8 cellular contexts compared by ENCODE assay signal in the genomic region with DNA sequence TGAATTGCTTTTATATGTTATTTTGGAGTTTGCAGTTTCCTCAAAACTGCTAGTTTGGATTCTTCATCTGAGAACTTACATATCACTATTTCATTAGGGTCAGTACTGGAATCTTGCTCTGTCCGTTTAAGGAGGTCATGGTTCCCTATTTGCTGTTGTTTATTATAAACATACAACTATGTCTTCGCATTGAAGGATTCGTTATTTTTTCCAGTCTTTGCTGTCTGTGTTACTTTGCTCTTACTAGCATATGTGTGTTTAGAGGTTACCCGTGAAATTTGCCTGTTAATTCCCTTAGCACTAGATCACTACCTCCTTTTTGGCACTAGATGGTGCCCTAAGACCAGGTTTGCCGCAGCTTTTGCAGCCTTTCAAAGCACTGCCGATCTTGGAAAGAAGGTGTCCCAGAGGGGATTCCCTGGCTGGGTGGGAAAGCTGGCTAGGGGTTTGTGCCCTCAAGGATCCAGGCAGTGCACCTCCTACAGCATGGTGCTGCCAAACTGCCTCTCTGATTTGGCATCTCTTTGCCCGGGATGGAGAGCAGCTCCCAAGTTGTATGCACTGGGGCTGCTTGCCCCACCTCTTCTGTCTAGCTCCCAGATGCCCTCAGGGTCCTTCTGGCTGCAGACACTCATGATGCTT.
A peak's percentile ranks its signal among the peaks of the same experiment; 100 is the strongest.
DNase-seq lines count a peak whose midpoint lies in the region; ATAC-seq, FAIRE-seq and TF ChIP-seq lines count a peak whose summit lies in the region.

No MANE protein-coding gene starts in this region.

- no peak overlapping the region for H3K27ac ChIP-seq in astrocyte (ENCODE audit: low read depth, low read length)

- no peak for TF ChIP-seq POLR2A in NB4 (IDR thresholded peaks at IDR 0.05; ENCODE audit: extremely low read depth, insufficient read length)

- no peaks in the 10 kb centered on the region for H3K79me2 ChIP-seq in astrocyte (ENCODE audit: insufficient read depth, low read length)

- no peaks in the 10 kb centered on the region for H3K4me1 Mint-ChIP-seq in astrocyte (ENCODE audit: low read depth, unreplicated experiment)

- H3K9me3 Mint-ChIP-seq in astrocyte (ENCODE audit: unreplicated experiment): no peaks in the 10 kb centered on the region

- H3K4me3 Mint-ChIP-seq in astrocyte (ENCODE audit: unreplicated experiment): no peak overlapping the region

- H3K9me3 ChIP-seq in astrocyte (ENCODE audit: insufficient read depth, low read depth, low read length) (no peaks in the 10 kb centered on the region), iPS-18c (ENCODE audit: control insufficient read depth, insufficient read depth, low read length) (no peaks in the 10 kb centered on the region)

- no peaks in the 10 kb centered on the region for H3K4me1 ChIP-seq in astrocyte (ENCODE audit: insufficient read depth, low read length)

- peak; percentile 85 for ATAC-seq in HG02623 (IDR thresholded peaks at IDR 0.05; ENCODE audit: unreplicated experiment)

- no peak overlapping the region for H3K4me3 ChIP-seq in NB4 (ENCODE audit: low read depth, low read length)
- no peak overlapping the region for H3K4me3 ChIP-seq in astrocyte (ENCODE audit: insufficient read depth, low read depth, low read length)
- peak overlapping the region; percentile 28; the same call in 1 of the 2 replicates for H3K4me3 ChIP-seq in iPS-18c (ENCODE audit: insufficient read depth, low read depth, low read length)

- H4K20me1 ChIP-seq in astrocyte (ENCODE audit: insufficient read depth, low read length): no peaks in the 10 kb centered on the region

- no peaks in the 10 kb centered on the region for H3K27me3 ChIP-seq in astrocyte (ENCODE audit: insufficient read depth, low read length)

- no peaks in the 10 kb centered on the region for H3K27me3 Mint-ChIP-seq in astrocyte (ENCODE audit: low read depth, unreplicated experiment)

- H3K4me2 ChIP-seq in astrocyte (ENCODE audit: low read length): peak overlapping the region; percentile 16

- peak overlapping the region; percentile 21 for H2AFZ ChIP-seq in astrocyte (ENCODE audit: low read depth, low read length)

- H3K9ac ChIP-seq in astrocyte (ENCODE audit: low read length): no peak overlapping the region

- DNase-seq in NCI-H187 (lab: John Stamatoyannopoulos, UW): peak; percentile 3 to 14
- DNase-seq in NCI-H187 treated with DMSO at 0.1 percent for 48 hours (lab: John Stamatoyannopoulos, UW): no peak
- peak; percentile 70 for DNase-seq in NB4 (ENCODE audit: low read depth)
- peak; percentile 20 to 76 (median 45) for DNase-seq in T-helper 2 cell
- DNase-seq in astrocyte (ENCODE audit: low read depth): peak; percentile 19
- DNase-seq in stimulated activated CD4-positive, alpha-beta T cell treated with anti-CD3 and anti-CD28 coated beads, Interleukin-15, amount 100 ng/mL, for 24 hours: peak; percentile 63

- no peaks in the 10 kb centered on the region for H3K36me3 Mint-ChIP-seq in astrocyte (ENCODE audit: low read depth, unreplicated experiment)

- H3K36me3 ChIP-seq in astrocyte (ENCODE audit: insufficient read depth, low read length): no peaks in the 10 kb centered on the region

- peak; percentile 64 for FAIRE-seq in astrocyte (lab: Jason Lieb, UNC)

- TF ChIP-seq CTCF in NB4 (IDR thresholded peaks at IDR 0.05; ENCODE audit: low read depth, low read length) (peak; percentile 53), astrocyte (IDR thresholded peaks at IDR 0.05; ENCODE audit: insufficient read depth, low read depth, low read length) (peak; percentile 91)

- no peak overlapping the region for H3K27ac Mint-ChIP-seq in astrocyte (ENCODE audit: unreplicated experiment)
